In genomic region chr17:67210915-67211314, GRCh38 we compare ENCODE assay signal across 30 cellular contexts.
"Had no signal": no experiment of that assay in that cellular context is flagged by ENCODE, and none has a peak within 500 bp of the region (broad histone marks: within the 10 kb centered on the region; RNA-seq: fewer than 3 reads in every experiment).

No MANE protein-coding gene starts in this region.

- H3K9me3 ChIP-seq: colonic mucosa, esophagus squamous epithelium had no signal

- ATAC-seq: activated CD4-positive, CD25-positive, alpha-beta regulatory T cell treated with anti-CD3 and anti-CD28 coated beads, Interleukin-2, amount 50 U/mL, for 24 hours; activated CD8-positive, alpha-beta T cell treated with anti-CD3 and anti-CD28 coated beads for 36 hours; activated T-cell treated with anti-CD3 and anti-CD28 coated beads, Interleukin-2, amount 50 U/mL, for 4 hours; activated T-helper 17 cell treated with anti-CD3 and anti-CD28 coated beads, Interleukin-2, amount 50 U/mL, for 72 hours; T-cell had no signal

- H3K4me3 ChIP-seq: colonic mucosa, esophagus squamous epithelium had no signal

- H3K4me1 ChIP-seq: colonic mucosa had no signal

- H3K27ac ChIP-seq: colonic mucosa, epithelial cell of prostate, esophagus squamous epithelium, WERI-Rb-1 had no signal

- H3K36me3 ChIP-seq: colonic mucosa had no signal

- FAIRE-seq: astrocyte, endometrium, endothelial cell of umbilical vein, frontal cortex had no signal

- H3K27me3 ChIP-seq: colonic mucosa, esophagus squamous epithelium had no signal

- DNase-seq: activated B cell treated with CpG ODN at 0.5 μM for 24 hours; activated CD4-positive, alpha-beta T cell treated with anti-CD3 and anti-CD28 coated beads for 48 hours; activated CD4-positive, alpha-beta T cell treated with anti-CD3 and anti-CD28 coated beads, Interleukin-2, amount 50 U/mL, for 1 hour; activated CD4-positive, alpha-beta T cell treated with anti-CD3 and anti-CD28 coated beads, Interleukin-2, amount 50 U/mL, for 48 hours; activated CD8-positive, alpha-beta memory T cell treated with anti-CD3 and anti-CD28 coated beads for 24 hours; activated CD8-positive, alpha-beta T cell treated with anti-CD3 and anti-CD28 coated beads for 36 hours; activated effector memory CD4-positive, alpha-beta T cell treated with Interleukin-2 at 50 U/mL for 16 hours; activated gamma-delta T cell treated with Interleukin-2 at 50 U/mL for 16 hours; activated naive CD4-positive, alpha-beta T cell treated with anti-CD3 and anti-CD28 coated beads, Interleukin-2, amount 50 U/mL, for 16 hours; activated naive CD4-positive, alpha-beta T cell treated with Interleukin-2 at 50 U/mL for 16 hours; activated T-cell treated with anti-CD3 and anti-CD28 coated beads, Interleukin-2, amount 50 U/mL, for 4 hours; amniotic stem cell; anterior cingulate cortex; caudate nucleus; cerebellar nuclear complex; colonic mucosa; effector CD8-positive, alpha-beta T cell; esophagus squamous epithelium; foreskin fibroblast; head of caudate nucleus; T-cell; T-helper 9 cell; WERI-Rb-1 had no signal
